Comparison of ENCODE assay signal across 20 cellular contexts in the genomic region with DNA sequence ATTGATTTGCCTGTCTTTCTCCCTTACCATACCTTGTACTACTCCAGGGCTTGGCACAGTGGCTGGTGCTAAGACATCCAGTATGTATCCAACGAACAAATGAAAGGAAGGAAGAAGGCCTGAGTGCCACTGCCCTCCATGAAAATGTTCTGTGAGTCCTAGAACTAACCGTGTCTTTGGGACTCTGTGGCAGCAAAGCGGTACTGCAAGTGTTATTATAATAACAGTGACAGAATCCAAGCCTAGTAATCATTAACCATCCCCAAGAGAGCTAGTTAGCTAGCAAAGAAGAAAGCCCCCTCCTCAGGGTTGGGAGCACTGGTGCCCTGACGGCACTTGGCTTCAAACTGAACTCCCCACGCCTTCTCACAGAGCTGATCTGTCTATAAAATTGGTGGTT.
"Had no signal": no experiment of that assay in that cellular context is flagged by ENCODE, and none has a peak within 500 bp of the region (broad histone marks: within the 10 kb centered on the region; RNA-seq: fewer than 3 reads in every experiment).

No MANE protein-coding gene starts in this region.

- H3K27ac ChIP-seq: brain microvascular endothelial cell, neutrophil, ovary, skin epidermis, testis, vagina, WERI-Rb-1 had no signal

- H3K9me3 ChIP-seq: neutrophil, ovary, testis, vagina had no signal

- H3K36me3 ChIP-seq: brain microvascular endothelial cell, neutrophil, ovary, vagina, WERI-Rb-1 had no signal

- H3K36me3 Mint-ChIP-seq: stimulated activated effector memory CD8-positive, alpha-beta T cell treated with anti-CD3 and anti-CD28 coated beads, Interleukin-12 subunit alpha, Interleukin-12 subunit beta, amount 100 ng/mL, for 72 hours had no signal

- DNase-seq: activated CD4-positive, alpha-beta T cell treated with anti-CD3 and anti-CD28 coated beads, Interleukin-2, amount 10 ng/mL, durations not matched to agents 7 days and 5 days; activated CD4-positive, CD25-positive, alpha-beta regulatory T cell treated with anti-CD3 and anti-CD28 coated beads, Interleukin-2, amount 50 U/mL, for 72 hours; activated T-cell treated with anti-CD3 and anti-CD28 coated beads, Interleukin-2, amount 50 U/mL, for 1 hour; aorta; brain microvascular endothelial cell; effector CD8-positive, alpha-beta T cell; left colon; naive thymus-derived CD4-positive, alpha-beta T cell; ovary; right cardiac atrium; stimulated activated CD4-positive, alpha-beta T cell treated with anti-CD3 and anti-CD28 coated beads, Interleukin-2, amount 100 ng/mL, for 24 hours; testis; trophoblast cell; WERI-Rb-1 had no signal

- H3K27ac Mint-ChIP-seq: activated CD4-positive, alpha-beta T cell treated with anti-CD3 and anti-CD28 coated beads, Interleukin-2, amount 10 ng/mL, durations not matched to agents 7 days and 5 days; activated naive CD4-positive, alpha-beta T cell treated with anti-CD3 and anti-CD28 coated beads, Interleukin-2, amount 50 U/mL, for 72 hours; dendritic cell treated with granulocyte-macrophage colony-stimulating factor and Interleukin-4, amounts not matched to agents 40 ng/mL and 50 ng/mL, for 4 days; naive thymus-derived CD4-positive, alpha-beta T cell; stimulated activated effector memory CD8-positive, alpha-beta T cell treated with anti-CD3 and anti-CD28 coated beads, Interleukin-12 subunit alpha, Interleukin-12 subunit beta, amount 100 ng/mL, for 72 hours had no signal

- H3K4me3 Mint-ChIP-seq: activated CD4-positive, alpha-beta T cell treated with anti-CD3 and anti-CD28 coated beads, Interleukin-2, amount 10 ng/mL, durations not matched to agents 7 days and 5 days; dendritic cell treated with granulocyte-macrophage colony-stimulating factor and Interleukin-4, amounts not matched to agents 40 ng/mL and 50 ng/mL, for 4 days; naive thymus-derived CD4-positive, alpha-beta T cell; stimulated activated effector memory CD8-positive, alpha-beta T cell treated with anti-CD3 and anti-CD28 coated beads, Interleukin-12 subunit alpha, Interleukin-12 subunit beta, amount 100 ng/mL, for 72 hours had no signal

- H3K4me1 Mint-ChIP-seq: activated CD4-positive, alpha-beta T cell treated with anti-CD3 and anti-CD28 coated beads, Interleukin-2, amount 10 ng/mL, durations not matched to agents 7 days and 5 days; naive thymus-derived CD4-positive, alpha-beta T cell; stimulated activated effector memory CD8-positive, alpha-beta T cell treated with anti-CD3 and anti-CD28 coated beads, Interleukin-12 subunit alpha, Interleukin-12 subunit beta, amount 100 ng/mL, for 72 hours had no signal

- H3K4me3 ChIP-seq: ovary, skin epidermis, testis, vagina had no signal

- H3K27me3 ChIP-seq: brain microvascular endothelial cell, neutrophil, ovary, testis, vagina had no signal

- H3K27me3 Mint-ChIP-seq: activated CD4-positive, alpha-beta T cell treated with anti-CD3 and anti-CD28 coated beads, Interleukin-2, amount 10 ng/mL, durations not matched to agents 7 days and 5 days; dendritic cell treated with granulocyte-macrophage colony-stimulating factor and Interleukin-4, amounts not matched to agents 40 ng/mL and 50 ng/mL, for 4 days had no signal

- H3K4me1 ChIP-seq: testis, vagina had no signal
